Comparison of ENCODE assay signal across 1 cellular context in the genomic region with DNA sequence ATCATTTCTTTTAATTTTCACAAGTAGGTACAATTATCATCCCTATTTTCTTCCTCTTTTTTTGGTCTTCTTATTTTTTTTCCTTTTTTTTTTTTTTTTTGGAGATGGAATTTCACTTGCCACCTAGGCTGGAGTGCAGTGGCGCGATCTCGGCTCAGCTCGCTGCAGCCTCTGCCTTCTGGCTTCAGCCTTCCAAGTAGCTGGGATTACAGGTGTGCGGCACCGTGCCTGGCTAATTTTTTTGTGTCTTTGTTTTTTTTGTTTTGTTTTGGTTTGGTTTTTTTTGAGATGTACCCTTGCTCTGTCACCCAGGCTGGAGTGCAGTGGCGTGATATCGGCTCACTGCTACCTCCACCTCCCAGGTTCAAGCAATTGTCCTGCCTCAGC.
TF ChIP-seq lines count a peak whose summit lies in the region.

No MANE protein-coding gene starts in this region.

TF ChIP-seq in HepG2, 621 proteins besides CTCF, POLR2A, EP300 and RAD21:
- TF ChIP-seq ZNF264 (CRISPR knock-in tag; IDR thresholded peaks at IDR 0.05) (no peak), SIX4 (CRISPR knock-in tag; IDR thresholded peaks at IDR 0.05) (no peak), MNT (IDR thresholded peaks at IDR 0.05) (no peak), ZNF737 (CRISPR knock-in tag; IDR thresholded peaks at IDR 0.05; ENCODE audit: borderline replicate concordance) (no peak), HHEX (CRISPR knock-in tag; IDR thresholded peaks at IDR 0.05) (no peak)
